In the genomic region with DNA sequence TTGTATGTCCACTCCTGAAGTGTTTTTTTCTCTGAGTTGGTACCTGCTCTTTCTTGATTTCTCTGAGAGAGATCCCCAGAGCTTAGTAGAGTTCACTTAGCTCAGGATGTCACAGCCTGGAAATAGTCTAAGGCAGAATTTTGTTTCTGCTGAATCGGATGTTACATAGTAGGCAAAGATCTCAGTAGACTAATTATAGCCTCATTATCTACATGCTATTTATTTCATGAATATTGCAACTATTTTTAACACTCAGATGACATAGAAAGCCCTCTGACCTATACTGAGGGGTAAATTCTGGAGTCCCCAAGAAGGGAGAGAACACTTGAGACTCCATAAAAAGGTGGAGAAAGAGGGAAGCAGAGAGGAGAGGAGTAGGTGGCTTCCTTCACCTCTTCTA, we compare ENCODE assay signal across 20 cellular contexts.
DNase-seq lines count a peak whose midpoint lies in the region; ATAC-seq and TF ChIP-seq lines count a peak whose summit lies in the region.
"Had no signal": no experiment of that assay in that cellular context is flagged by ENCODE, and none has a peak within 500 bp of the region (broad histone marks: within the 10 kb centered on the region; RNA-seq: fewer than 3 reads in every experiment).

No MANE protein-coding gene starts in this region.

- no peak for TF ChIP-seq EP300 in stomach (IDR thresholded peaks at IDR 0.05)

- TF ChIP-seq POLR2A in stomach (IDR thresholded peaks at IDR 0.05) = no peak

- intact Hi-C loops in Right ventricle myocardium inferior (cut with DNase I) (no loop called here), cardiac septum (cut with DNase I) (loop anchor here (5.0 kb wide), 1 partner anchor 35 kb away; no protein-coding TSS in a partner anchor), left ventricle myocardium inferior (cut with micrococcal nuclease) (no loop called here), psoas muscle (cut with DNase I) (loop anchor here in 1 of 2 donors (5.0 kb wide), 1 partner anchor 50 kb away; no protein-coding TSS in a partner anchor), stomach (cut with DNase I; ENCODE audit: low total_unique reads) (no loop called here)

- 22 to 46% (median 23%) methylated on average over 1 of the region's 1 CpG for WGBS in psoas muscle, 3 donors
- WGBS in stomach, 5 donors = 60 to 97% (median 88%) methylated on average over 1 of the region's 1 CpG

- H3K27ac ChIP-seq in left ventricle myocardium inferior (replicated peaks) = peak overlapping the region; percentile 89
- H3K27ac ChIP-seq in psoas muscle = peak overlapping the region; percentile 65
- no peak overlapping the region for H3K27ac ChIP-seq in stomach
- H3K27ac ChIP-seq: 22Rv1 had no signal

- in situ Hi-C loops in GM13976 (cut with MboI; ENCODE audit: low sequenced_read_pairs, unreplicated experiment) = no loop called here

- ATAC-seq in Right ventricle myocardium inferior (peak; percentile 47), psoas muscle (peak; percentile 39 to 87 (median 84))
- ATAC-seq: HCT116 had no signal

- H3K27me3 ChIP-seq in left ventricle myocardium inferior (ENCODE audit: low read depth) = no peaks in the 10 kb centered on the region
- H3K27me3 ChIP-seq in psoas muscle (ENCODE audit: insufficient read depth in 3 of 3, low read length in 2 of 3) = no peaks in the 10 kb centered on the region
- H3K27me3 ChIP-seq in stomach = no peaks in the 10 kb centered on the region

- no peaks in the 10 kb centered on the region for H3K36me3 ChIP-seq in left ventricle myocardium inferior
- H3K36me3 ChIP-seq in psoas muscle (ENCODE audit: insufficient read depth in 1 of 2, low read depth in 1 of 2) = no peaks in the 10 kb centered on the region
- no peaks in the 10 kb centered on the region for H3K36me3 ChIP-seq in stomach

- H3K4me1 ChIP-seq in left ventricle myocardium inferior = peaks cover 94% of the 10 kb centered on the region
- peaks cover 23% of the 10 kb centered on the region for H3K4me1 ChIP-seq in psoas muscle
- H3K4me1 ChIP-seq in stomach = no peaks in the 10 kb centered on the region

- TF ChIP-seq CTCF in left ventricle myocardium inferior (IDR thresholded peaks at IDR 0.05; ENCODE audit: borderline replicate concordance) = no peak
- no peak for TF ChIP-seq CTCF in psoas muscle (IDR thresholded peaks at IDR 0.05)
- TF ChIP-seq CTCF in stomach (IDR thresholded peaks at IDR 0.05) = no peak
- no peak for TF ChIP-seq CTCF in GM13976 (IDR thresholded peaks at IDR 0.05; ENCODE audit: borderline replicate concordance, control extremely low read depth, extremely low read depth, insufficient read depth, missing control alignments)

- DNase-seq in Right ventricle myocardium inferior (ENCODE audit: missing footprints) (no peak), cardiac septum (ENCODE audit: low spot score) (no peak), left ventricle myocardium inferior (no peak), psoas muscle (no peak), stomach (no peak), GM13976 (ENCODE audit: low spot score) (no peak)
- DNase-seq in activated CD4-positive, CD25-positive, alpha-beta regulatory T cell treated with anti-CD3 and anti-CD28 coated beads, Interleukin-2, amount 50 U/mL, for 72 hours = no peak
- DNase-seq: Calu3, DMS79 treated with DMSO at 0.1 percent for 48 hours, GF-D8, IMR-90, KG1, MM.1S, NCI-H2029 treated with DMSO at 0.1 percent for 48 hours, NCI-H2227 treated with DMSO at 0.1 percent for 48 hours, NCI-H526 treated with DMSO at 0.1 percent for 48 hours, RPMI8226, SHP77 treated with DMSO at 0.1 percent for 48 hours had no signal

- H3K4me3 ChIP-seq in left ventricle myocardium inferior (peak overlapping the region; percentile 28), psoas muscle (no peak overlapping the region), stomach (no peak overlapping the region)

- H3K9me3 ChIP-seq in left ventricle myocardium inferior (replicated peaks) (no peaks in the 10 kb centered on the region), psoas muscle (no peaks in the 10 kb centered on the region), stomach (no peaks in the 10 kb centered on the region)

Comparison
In these comparisons a context has a peak if more than half of its experiments do, and no peak if none do; other contexts are left out.
1. H3K27ac ChIP-seq: peak in left ventricle myocardium inferior (single experiment) and psoas muscle (single experiment); none in stomach (0 of 5).